1 cellular context compared by ENCODE assay signal in the genomic region with DNA sequence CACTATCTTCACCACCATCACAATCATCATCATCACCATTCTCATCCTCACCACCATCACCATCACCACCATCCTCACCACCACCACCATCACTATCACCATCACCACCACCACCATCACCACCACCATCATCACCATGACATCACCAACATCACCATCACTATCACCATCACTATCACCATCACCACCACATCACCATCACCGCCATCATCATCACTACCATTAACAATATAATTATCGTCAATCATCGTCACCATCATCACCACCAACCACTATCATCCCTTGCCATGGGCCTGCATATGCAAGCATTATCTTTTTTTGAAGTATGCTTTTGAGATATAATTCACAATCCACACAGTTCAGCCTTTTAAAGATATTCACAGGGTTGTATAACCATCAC.
TF ChIP-seq lines count a peak whose summit lies in the region.

No MANE protein-coding gene starts in this region.

TF ChIP-seq in HEK293, 187 proteins besides CTCF, POLR2A, EP300 and RAD21 (continued from another document):
- TF ChIP-seq, protein P1, sequence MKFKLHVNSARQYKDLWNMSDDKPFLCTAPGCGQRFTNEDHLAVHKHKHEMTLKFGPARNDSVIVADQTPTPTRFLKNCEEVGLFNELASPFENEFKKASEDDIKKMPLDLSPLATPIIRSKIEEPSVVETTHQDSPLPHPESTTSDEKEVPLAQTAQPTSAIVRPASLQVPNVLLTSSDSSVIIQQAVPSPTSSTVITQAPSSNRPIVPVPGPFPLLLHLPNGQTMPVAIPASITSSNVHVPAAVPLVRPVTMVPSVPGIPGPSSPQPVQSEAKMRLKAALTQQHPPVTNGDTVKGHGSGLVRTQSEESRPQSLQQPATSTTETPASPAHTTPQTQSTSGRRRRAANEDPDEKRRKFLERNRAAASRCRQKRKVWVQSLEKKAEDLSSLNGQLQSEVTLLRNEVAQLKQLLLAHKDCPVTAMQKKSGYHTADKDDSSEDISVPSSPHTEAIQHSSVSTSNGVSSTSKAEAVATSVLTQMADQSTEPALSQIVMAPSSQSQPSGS (tag by site-specific recombination; IDR thresholded peaks at IDR 0.05; ENCODE audit: low read depth) = peak; percentile 42; the same call in 1 of the 2 replicates
- TF ChIP-seq ZNF10 (tag by site-specific recombination; IDR thresholded peaks at IDR 0.05) = 0 out of 2 replicates have a peak, but pooled peaks have one; percentile 0
- TF ChIP-seq, protein P2, sequence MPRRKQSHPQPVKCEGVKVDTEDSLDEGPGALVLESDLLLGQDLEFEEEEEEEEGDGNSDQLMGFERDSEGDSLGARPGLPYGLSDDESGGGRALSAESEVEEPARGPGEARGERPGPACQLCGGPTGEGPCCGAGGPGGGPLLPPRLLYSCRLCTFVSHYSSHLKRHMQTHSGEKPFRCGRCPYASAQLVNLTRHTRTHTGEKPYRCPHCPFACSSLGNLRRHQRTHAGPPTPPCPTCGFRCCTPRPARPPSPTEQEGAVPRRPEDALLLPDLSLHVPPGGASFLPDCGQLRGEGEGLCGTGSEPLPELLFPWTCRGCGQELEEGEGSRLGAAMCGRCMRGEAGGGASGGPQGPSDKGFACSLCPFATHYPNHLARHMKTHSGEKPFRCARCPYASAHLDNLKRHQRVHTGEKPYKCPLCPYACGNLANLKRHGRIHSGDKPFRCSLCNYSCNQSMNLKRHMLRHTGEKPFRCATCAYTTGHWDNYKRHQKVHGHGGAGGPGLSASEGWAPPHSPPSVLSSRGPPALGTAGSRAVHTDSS (tag by site-specific recombination; IDR thresholded peaks at IDR 0.05) = peak; percentile 87
TF ChIP-seq in HEK293: peak in this region for 3.
